ENCODE assay signal across 31 cellular contexts in genomic region chr6:14274016-14274415, GRCh38.
A peak's percentile ranks its signal among the peaks of the same experiment; 100 is the strongest.
DNase-seq lines count a peak whose midpoint lies in the region; ATAC-seq, FAIRE-seq and TF ChIP-seq lines count a peak whose summit lies in the region.
"Had no signal": no experiment of that assay in that cellular context is flagged by ENCODE, and none has a peak within 500 bp of the region (broad histone marks: within the 10 kb centered on the region; RNA-seq: fewer than 3 reads in every experiment).

No MANE protein-coding gene starts in this region.

- H3K4me3 Mint-ChIP-seq in activated CD4-positive, alpha-beta T cell treated with anti-CD3 and anti-CD28 coated beads, Interleukin-2, amount 10 ng/mL, durations not matched to agents 7 days and 5 days: no peak overlapping the region
- no peak overlapping the region for H3K4me3 Mint-ChIP-seq in activated CD4-positive, alpha-beta T cell treated with anti-CD3 and anti-CD28 coated beads for 36 hours
- H3K4me3 Mint-ChIP-seq: activated CD8-positive, alpha-beta T cell treated with anti-CD3 and anti-CD28 coated beads for 36 hours had no signal

- peaks cover 15% of the 10 kb centered on the region for H3K36me3 Mint-ChIP-seq in activated CD4-positive, alpha-beta T cell treated with anti-CD3 and anti-CD28 coated beads, Interleukin-2, amount 10 ng/mL, durations not matched to agents 7 days and 5 days (ENCODE audit: low read depth)
- H3K36me3 Mint-ChIP-seq in activated CD4-positive, alpha-beta T cell treated with anti-CD3 and anti-CD28 coated beads for 36 hours (ENCODE audit: low read depth): no peaks in the 10 kb centered on the region
- H3K36me3 Mint-ChIP-seq: activated naive CD8-positive, alpha-beta T cell; naive thymus-derived CD8-positive, alpha-beta T cell had no signal

- H3K9ac ChIP-seq in Loucy (ENCODE audit: low read depth, low read length, poor library complexity, severe bottlenecking) (peak overlapping the region; percentile 91), smooth muscle cell (ENCODE audit: low read depth) (no peak overlapping the region)

- H3K9me3 ChIP-seq in Loucy (ENCODE audit: insufficient read depth, low read depth, low read length): peaks cover 9% of the 10 kb centered on the region; the same call in 1 of the 2 replicates
- H3K9me3 ChIP-seq in esophagus squamous epithelium: peaks cover 0 to 7% (median 0%) of the 10 kb centered on the region in 3 donors
- H3K9me3 ChIP-seq in smooth muscle cell (replicated peaks; ENCODE audit: low read depth): no peaks in the 10 kb centered on the region
- H3K9me3 ChIP-seq: colonic mucosa, heart right ventricle, ovary, thyroid gland had no signal

- H4K20me1 ChIP-seq in Loucy (ENCODE audit: insufficient read depth, low read length, poor library complexity, severe bottlenecking) (no peaks in the 10 kb centered on the region), smooth muscle cell (ENCODE audit: low read depth) (no peaks in the 10 kb centered on the region)

- peaks cover 17% of the 10 kb centered on the region for H3K9me3 Mint-ChIP-seq in activated CD4-positive, alpha-beta T cell treated with anti-CD3 and anti-CD28 coated beads, Interleukin-2, amount 10 ng/mL, durations not matched to agents 7 days and 5 days
- H3K9me3 Mint-ChIP-seq in activated CD4-positive, alpha-beta T cell treated with anti-CD3 and anti-CD28 coated beads for 36 hours (ENCODE audit: low read depth): peaks cover 7% of the 10 kb centered on the region

- no peak for ATAC-seq in activated CD4-positive, alpha-beta T cell treated with anti-CD3 and anti-CD28 coated beads for 36 hours
- no peak for ATAC-seq in HG02981 (IDR thresholded peaks at IDR 0.05; ENCODE audit: unreplicated experiment)
- ATAC-seq: activated CD4-positive, CD25-positive, alpha-beta regulatory T cell treated with anti-CD3 and anti-CD28 coated beads, Interleukin-2, amount 50 U/mL, for 24 hours; activated CD8-positive, alpha-beta T cell treated with anti-CD3 and anti-CD28 coated beads for 36 hours; K562; naive thymus-derived CD8-positive, alpha-beta T cell had no signal

- no peaks in the 10 kb centered on the region for H3K79me2 ChIP-seq in Loucy (ENCODE audit: insufficient read depth, low read length)
- no peaks in the 10 kb centered on the region for H3K79me2 ChIP-seq in smooth muscle cell (ENCODE audit: low read depth)

- peaks cover 76% of the 10 kb centered on the region for H3K4me1 Mint-ChIP-seq in activated CD4-positive, alpha-beta T cell treated with anti-CD3 and anti-CD28 coated beads, Interleukin-2, amount 10 ng/mL, durations not matched to agents 7 days and 5 days
- H3K4me1 Mint-ChIP-seq in activated CD4-positive, alpha-beta T cell treated with anti-CD3 and anti-CD28 coated beads for 36 hours: peaks cover 73% of the 10 kb centered on the region

- WGBS in esophagus squamous epithelium, 2 donors: 80 to 86% methylated on average over 6 of the region's 6 CpGs
- WGBS in smooth muscle cell (ENCODE audit: low lambda C conversion rate): 98% methylated on average over 6 of the region's 6 CpGs

- DNase-seq in activated CD4-positive, alpha-beta T cell treated with anti-CD3 and anti-CD28 coated beads, Interleukin-2, amount 10 ng/mL, durations not matched to agents 7 days and 5 days: no peak
- DNase-seq in activated CD4-positive, alpha-beta T cell treated with anti-CD3 and anti-CD28 coated beads for 36 hours: no peak
- DNase-seq in esophagus squamous epithelium (lab: John Stamatoyannopoulos, UW) (no peak), smooth muscle cell (lab: John Stamatoyannopoulos, UW; ENCODE audit: unreplicated experiment) (no peak), RKO (ENCODE audit: low spot score) (no peak), GM12892 (ENCODE audit: insufficient read length) (no peak)
- DNase-seq: activated CD8-positive, alpha-beta T cell treated with anti-CD3 and anti-CD28 coated beads for 36 hours; activated effector memory CD4-positive, alpha-beta T cell treated with Interleukin-2 at 50 U/mL for 16 hours; colonic mucosa; DMS 273 treated with DMSO at 0.1 percent for 48 hours; foreskin melanocyte; GOT3; heart right ventricle; midbrain; naive thymus-derived CD8-positive, alpha-beta T cell; NCI-H1092 treated with DMSO at 0.1 percent for 48 hours; NCI-H187; NCI-H2171 treated with DMSO at 0.1 percent for 48 hours; NCI-H510A; ovary; stimulated activated CD4-positive, alpha-beta T cell treated with anti-CD3 and anti-CD28 coated beads, Interleukin-1b, Interleukin-23, amount 100 ng/mL, for 48 hours; stomach; thyroid gland had no signal

- no peak for FAIRE-seq in GM12892 (lab: Jason Lieb, UNC)
- FAIRE-seq: A204.1, K562 had no signal

- H3K4me2 ChIP-seq in Loucy (ENCODE audit: low read depth, low read length, poor library complexity, severe bottlenecking) (no peak overlapping the region), smooth muscle cell (no peak overlapping the region)

- POLR2A ChIA-PET in activated CD4-positive, alpha-beta T cell treated with anti-CD3 and anti-CD28 coated beads, Interleukin-2, amount 10 ng/mL, durations not matched to agents 7 days and 5 days (lab: Charles Lee): no interaction called here
- POLR2A ChIA-PET in activated CD4-positive, alpha-beta T cell treated with anti-CD3 and anti-CD28 coated beads for 36 hours (lab: Charles Lee): no interaction called here

- H2AFZ ChIP-seq in Loucy (ENCODE audit: low read length) (no peak overlapping the region), smooth muscle cell (ENCODE audit: low read depth) (no peak overlapping the region)

- H3K36me3 ChIP-seq in Loucy (ENCODE audit: insufficient read depth, low read length) (no peaks in the 10 kb centered on the region), esophagus squamous epithelium (no peaks in the 10 kb centered on the region), smooth muscle cell (ENCODE audit: low read depth) (no peaks in the 10 kb centered on the region)
- H3K36me3 ChIP-seq: ascending aorta, colonic mucosa, esophagus muscularis mucosa, heart right ventricle, ovary, stomach, thyroid gland had no signal

- CTCF ChIA-PET in activated CD4-positive, alpha-beta T cell treated with anti-CD3 and anti-CD28 coated beads, Interleukin-2, amount 10 ng/mL, durations not matched to agents 7 days and 5 days (lab: Charles Lee): interaction anchor here (1.5 kb wide), 1 partner anchor 20 kb away, joined by 3 read pairs; no protein-coding TSS in a partner anchor
- CTCF ChIA-PET in activated CD4-positive, alpha-beta T cell treated with anti-CD3 and anti-CD28 coated beads for 36 hours (lab: Charles Lee): no interaction called here

- no peak overlapping the region for H3K4me3 ChIP-seq in Loucy (ENCODE audit: low read length, poor library complexity, severe bottlenecking)
- no peak overlapping the region for H3K4me3 ChIP-seq in esophagus squamous epithelium
- no peak overlapping the region for H3K4me3 ChIP-seq in smooth muscle cell
- H3K4me3 ChIP-seq: ascending aorta, colonic mucosa, esophagus muscularis mucosa, heart right ventricle, K562, ovary, stomach, thyroid gland had no signal

- H3F3A ChIP-seq in Loucy (ENCODE audit: low read depth) (peaks cover 24% of the 10 kb centered on the region), smooth muscle cell (ENCODE audit: low read depth) (no peaks in the 10 kb centered on the region)

- no peaks in the 10 kb centered on the region for H3K27me3 Mint-ChIP-seq in activated CD4-positive, alpha-beta T cell treated with anti-CD3 and anti-CD28 coated beads, Interleukin-2, amount 10 ng/mL, durations not matched to agents 7 days and 5 days
- no peaks in the 10 kb centered on the region for H3K27me3 Mint-ChIP-seq in activated CD4-positive, alpha-beta T cell treated with anti-CD3 and anti-CD28 coated beads for 36 hours
- H3K27me3 Mint-ChIP-seq: activated CD8-positive, alpha-beta T cell treated with anti-CD3 and anti-CD28 coated beads for 36 hours; activated naive CD8-positive, alpha-beta T cell; naive thymus-derived CD8-positive, alpha-beta T cell had no signal

- H3K27me3 ChIP-seq in Loucy (ENCODE audit: insufficient read depth, low read length, poor library complexity, severe bottlenecking) (no peaks in the 10 kb centered on the region), esophagus squamous epithelium (no peaks in the 10 kb centered on the region), smooth muscle cell (ENCODE audit: low read depth) (no peaks in the 10 kb centered on the region)
- H3K27me3 ChIP-seq: ascending aorta, colonic mucosa, esophagus muscularis mucosa, heart right ventricle, ovary, stomach, thyroid gland had no signal

- TF ChIP-seq POLR2A in esophagus squamous epithelium (IDR thresholded peaks at IDR 0.05) (no peak), GM12892 (IDR thresholded peaks at IDR 0.05; ENCODE audit: low read depth, low read length) (no peak)

- H3K9me2 ChIP-seq in Loucy (replicated peaks; ENCODE audit: low read depth, low read length): no peaks in the 10 kb centered on the region

- intact Hi-C loops in activated CD4-positive, alpha-beta T cell treated with anti-CD3 and anti-CD28 coated beads for 36 hours (cut with DNase I, micrococcal nuclease): loop anchor here (5.0 to 10.0 kb wide), 3 partner anchors 47 to 458 kb away; no protein-coding TSS in a partner anchor
- intact Hi-C loops in esophagus squamous epithelium (cut with DNase I): no loop called here

- H3K4me1 ChIP-seq in Loucy (ENCODE audit: insufficient read depth, low read length, poor library complexity, severe bottlenecking) (peaks cover 83% of the 10 kb centered on the region), esophagus squamous epithelium (peaks cover 35 to 81% (median 45%) of the 10 kb centered on the region in 3 donors), smooth muscle cell (ENCODE audit: low read depth) (no peaks in the 10 kb centered on the region)
- H3K4me1 ChIP-seq: colonic mucosa had no signal

- H3K27ac Mint-ChIP-seq in activated CD4-positive, alpha-beta T cell treated with anti-CD3 and anti-CD28 coated beads, Interleukin-2, amount 10 ng/mL, durations not matched to agents 7 days and 5 days: peak overlapping the region; percentile 39
- H3K27ac Mint-ChIP-seq in activated CD4-positive, alpha-beta T cell treated with anti-CD3 and anti-CD28 coated beads for 36 hours: no peak overlapping the region
- H3K27ac Mint-ChIP-seq: activated CD8-positive, alpha-beta T cell treated with anti-CD3 and anti-CD28 coated beads for 36 hours had no signal

- H3K27ac ChIP-seq in esophagus squamous epithelium (peak overlapping the region; percentile 71 to 87 (median 79)), smooth muscle cell (ENCODE audit: low read depth) (peak overlapping the region; percentile 23)
- H3K27ac ChIP-seq: ascending aorta, colonic mucosa, esophagus muscularis mucosa, ovary, stomach, thyroid gland had no signal

- TF ChIP-seq CTCF in Loucy (conservative IDR thresholded peaks at IDR 0.05; ENCODE audit: low read length) (no peak), esophagus squamous epithelium (IDR thresholded peaks at IDR 0.05) (no peak), smooth muscle cell (IDR thresholded peaks at IDR 0.05; ENCODE audit: borderline replicate concordance, insufficient read depth, poor library complexity, severe bottlenecking) (no peak)
